Comparison of ENCODE assay signal across 3 cellular contexts in genomic region chr16:4156503-4156902, GRCh38. TPM values are rescaled to one million over a fixed set of nuclear protein-coding genes. Genes with fewer than 3 reads are reported as not detected.
DNase-seq lines count a peak whose midpoint lies in the region; ATAC-seq, FAIRE-seq and TF ChIP-seq lines count a peak whose summit lies in the region.
"Not testable (repeated sequence)": the region's sequence is repeated elsewhere in the genome, so short reads cannot be mapped to it uniquely, and the experiment has no call there.

No MANE protein-coding gene starts in this region.

- TF ChIP-seq EP300 in K562 (IDR thresholded peaks at IDR 0.05; ENCODE audit: low read length): not testable (repeated sequence)

- not testable (repeated sequence) for DNase-seq in K562 (ENCODE audit: extremely low read depth in 1 of 4, low spot score in 3 of 4)

- 0% methylated on average over 3 of the region's 3 CpGs for WGBS in K562 (ENCODE audit: insufficient coverage, low coverage, missing lambda C conversion rate)

- not testable (repeated sequence) for H3K4me3 Mint-ChIP-seq in activated naive CD8-positive, alpha-beta T cell

- H2AFZ ChIP-seq in K562 (ENCODE audit: low read depth, low read length): not testable (repeated sequence)

- not testable (repeated sequence) for TF ChIP-seq POLR2A in K562 (conservative IDR thresholded peaks at IDR 0.05)

- not testable (repeated sequence) for H3K9ac ChIP-seq in K562 (ENCODE audit: insufficient read depth in 1 of 2, low read depth in 2 of 2, low read length in 2 of 2)

- not testable (repeated sequence) for H3K4me3 ChIP-seq in HEK293 (ENCODE audit: low read depth, low read length); K562

- H4K20me1 ChIP-seq in K562 (replicated peaks; ENCODE audit: control insufficient read depth, insufficient read depth, low read length): not testable (repeated sequence)

- not testable (repeated sequence) for TF ChIP-seq CTCF in HEK293 (tag by site-specific recombination; IDR thresholded peaks at IDR 0.05); K562 (IDR thresholded peaks at IDR 0.05 in 2 of 3, conservative IDR thresholded peaks at IDR 0.05 in 1 of 3; ENCODE audit: insufficient read depth in 2 of 3, low read depth in 1 of 3, low read length in 3 of 3)

- H3K79me2 ChIP-seq in K562 (ENCODE audit: control insufficient read depth, insufficient read depth, low read length): not testable (repeated sequence)

- H3K4me1 Mint-ChIP-seq in activated naive CD8-positive, alpha-beta T cell (ENCODE audit: low read depth): not testable (repeated sequence)

- not testable (repeated sequence) for H3K36me3 ChIP-seq in HEK293 (ENCODE audit: control insufficient read depth in 2 of 2, insufficient read depth in 1 of 2, low read length in 2 of 2); K562 (ENCODE audit: control insufficient read depth, insufficient read depth, low read length)

- H3K27me3 Mint-ChIP-seq in activated naive CD8-positive, alpha-beta T cell: not testable (repeated sequence)

- in situ Hi-C loops in K562 (cut with MboI): not testable (repeated sequence)

- H3K27ac ChIP-seq in HEK293 (ENCODE audit: extremely low read depth, low read depth, low read length); K562 (ENCODE audit: extremely low read depth, low read depth, low read length): not testable (repeated sequence)

- H3K36me3 Mint-ChIP-seq in activated naive CD8-positive, alpha-beta T cell: not testable (repeated sequence)

- H3K4me1 ChIP-seq in HEK293 (ENCODE audit: control insufficient read depth, insufficient read depth, low read length); K562 (replicated peaks in 1 of 2; ENCODE audit: control insufficient read depth in 2 of 2, insufficient read depth in 2 of 2, low read length in 2 of 2): not testable (repeated sequence)

- FAIRE-seq in K562 (lab: Jason Lieb, UNC): not testable (repeated sequence)

- not testable (repeated sequence) for TF ChIP-seq RAD21 in K562 (CRISPR knock-in tag; conservative IDR thresholded peaks at IDR 0.05 in 1 of 2, IDR thresholded peaks at IDR 0.05 in 1 of 2)

- not testable (repeated sequence) for BruUV-seq in K562 (replicated peaks; lab: Mats Ljungman, UMichigan)

- not testable (repeated sequence) for H3K9me1 ChIP-seq in K562 (ENCODE audit: control insufficient read depth, insufficient read depth, low read length)

- H3K9me3 Mint-ChIP-seq in activated naive CD8-positive, alpha-beta T cell (ENCODE audit: low read depth): not testable (repeated sequence)

- intact Hi-C loops in K562 (cut with micrococcal nuclease): not testable (repeated sequence)

- peak overlapping the region; percentile 24 for H3K27ac Mint-ChIP-seq in activated naive CD8-positive, alpha-beta T cell

- ATAC-seq in K562: not testable (repeated sequence)

- POLR2A ChIA-PET in HEK293 (lab: Yijun Ruan, JAX): interaction anchor here (0.6 kb wide), 1 partner anchor 7 kb away, joined by 3 read pairs; no protein-coding TSS in a partner anchor
- POLR2A ChIA-PET in K562 (lab: Yijun Ruan, JAX): not testable (repeated sequence)

- CTCF ChIA-PET in HEK293 (lab: Yijun Ruan, JAX); K562 (lab: Yijun Ruan, JAX; ENCODE audit: low intra/inter-chr PET ratio): not testable (repeated sequence)

- H3K9me3 ChIP-seq in HEK293 (ENCODE audit: control insufficient read depth, insufficient read depth, low read depth, low read length); K562 (replicated peaks; ENCODE audit: control insufficient read depth, insufficient read depth, low read depth, low read length): not testable (repeated sequence)

- peaks cover 25 to 39% of the 10 kb centered on the region in 2 experiments for H3K27me3 ChIP-seq in K562 (ENCODE audit: control insufficient read depth in 2 of 2, insufficient read depth in 2 of 2, low read length in 2 of 2)

- H3K4me2 ChIP-seq in K562 (ENCODE audit: insufficient read depth, low read length): not testable (repeated sequence)

TF ChIP-seq in HEK293, 187 proteins besides CTCF, POLR2A, EP300 and RAD21:
- TF ChIP-seq ZNF580 (tag by site-specific recombination; IDR thresholded peaks at IDR 0.05) (peak; percentile 55; the same call in 1 of the 2 replicates), ZNF146 (tag by site-specific recombination; IDR thresholded peaks at IDR 0.05) (peak; percentile 99)
TF ChIP-seq in HEK293: peak in this region for 2; not testable (repeated sequence) for 185.

TF ChIP-seq in K562, 482 proteins besides CTCF, POLR2A, EP300 and RAD21:
- peak; percentile 50 for TF ChIP-seq ZNF146 (CRISPR knock-in tag; IDR thresholded peaks at IDR 0.05; ENCODE audit: unreplicated experiment)

RNA-seq across cellular contexts. Expression of gene ADCY9, which starts 40.3 kb away (rescaled TPM):
- total RNA-seq in K562 (2011; cell fraction: chromatin; rRNA removed; ENCODE audit: low replicate concordance): 2.0 and 2.3 TPM in 2 replicates
- 1.4 and 1.5 TPM in 2 replicates for total RNA-seq in K562 (2011; cell fraction: nucleolus; rRNA removed)
- total RNA-seq in K562 (2011; cell fraction: nucleoplasm; rRNA removed): 1.1 and 1.2 TPM in 2 replicates
- 0.05 and 0.61 TPM in 2 replicates for total RNA-seq in K562 (2014; rRNA removed)
- total RNA-seq in K562 (2014; rRNA removed; fragmentation: Illumina TruSeq; extraction: Trizol): 0.18 and 0.19 TPM in 2 replicates
- total RNA-seq in K562 (2015; rRNA removed; fragmentation: Illumina TruSeq; extraction: Trizol): 0.29 and 0.41 TPM in 2 replicates
- total RNA-seq in K562 (2021): 0.27 and 0.31 TPM in 2 replicates
- 0.17 and 0.49 TPM in 2 replicates for polyA plus RNA-seq in K562 (2011; rRNA removed)
- 0.54 and 0.68 TPM in 2 replicates for polyA plus RNA-seq in K562 (2011; cell fraction: cytosol; rRNA removed)
- polyA plus RNA-seq in K562 (2011; cell fraction: nucleus; rRNA removed): 1.1 and 1.6 TPM in 2 replicates
- polyA plus RNA-seq in K562 (2012): 0.27 and 0.40 TPM in 2 replicates
- polyA plus RNA-seq in K562 (2014; fragmentation: Illumina TruSeq; extraction: Trizol): 0.15 and 0.24 TPM in 2 replicates
- polyA plus RNA-seq in K562 (2014; fragmentation: Nextera tagmentation; extraction: Ambion mirVana): under 1 TPM; 0.03 to 0.13 TPM
- polyA plus RNA-seq in K562 (2014; rRNA removed): 0.09 TPM in 2 replicates
- polyA minus RNA-seq in K562 (2011; rRNA and poly(A)+ RNA removed): 1.1 and 1.2 TPM in 2 replicates
- 1.2 and 1.5 TPM in 2 replicates for polyA minus RNA-seq in K562 (2011; cell fraction: cytosol; rRNA and poly(A)+ RNA removed)
- 1.2 and 1.9 TPM in 2 replicates for polyA minus RNA-seq in K562 (2011; cell fraction: nucleus; rRNA and poly(A)+ RNA removed)
